Comparison of ENCODE assay signal across 1 cellular context in genomic region chr16:67326472-67327309, GRCh38.
TF ChIP-seq lines count a peak whose summit lies in the region.

Gene KCTD19, minus strand, starts transcription at chr16:67326741. Its CDS starts 34 bp downstream, at chr16:67326707.
A gene with protein sequence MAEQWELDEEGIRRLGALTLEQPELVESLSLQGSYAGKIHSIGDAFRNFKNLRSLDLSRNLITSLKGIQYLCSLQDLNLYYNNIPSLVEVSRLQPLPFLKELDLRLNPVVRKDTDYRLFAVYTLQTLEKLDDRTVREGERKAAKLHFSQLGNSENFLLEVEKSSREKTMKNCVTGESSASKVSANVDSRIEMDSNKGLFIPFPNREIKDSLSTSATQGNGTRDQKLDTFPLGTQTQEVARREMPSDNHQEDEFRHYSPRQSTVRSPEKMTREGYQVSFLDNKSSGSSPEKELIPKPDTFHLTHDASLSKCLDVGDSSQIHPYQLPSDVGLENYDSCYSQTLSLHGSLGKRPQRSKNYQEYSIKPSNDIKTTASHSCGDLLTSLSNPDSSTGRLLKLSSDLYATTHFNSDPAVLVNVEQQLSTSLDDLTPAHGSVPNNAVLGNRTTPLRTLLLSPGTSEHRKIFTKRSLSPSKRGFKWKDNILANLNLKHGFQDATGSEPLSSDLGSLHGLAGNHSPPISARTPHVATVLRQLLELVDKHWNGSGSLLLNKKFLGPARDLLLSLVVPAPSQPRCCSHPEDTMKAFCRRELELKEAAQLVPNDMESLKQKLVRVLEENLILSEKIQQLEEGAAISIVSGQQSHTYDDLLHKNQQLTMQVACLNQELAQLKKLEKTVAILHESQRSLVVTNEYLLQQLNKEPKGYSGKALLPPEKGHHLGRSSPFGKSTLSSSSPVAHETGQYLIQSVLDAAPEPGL (plus strand): TSS chr16:67326815. CDS start chr16:67326863, 48 bp downstream.

TF ChIP-seq in HepG2, 621 proteins besides CTCF, POLR2A, EP300 and RAD21 (continued from another document and continues in another):
- no peak for TF ChIP-seq ZNF354B (CRISPR knock-in tag; IDR thresholded peaks at IDR 0.05)
- TF ChIP-seq, protein P1, sequence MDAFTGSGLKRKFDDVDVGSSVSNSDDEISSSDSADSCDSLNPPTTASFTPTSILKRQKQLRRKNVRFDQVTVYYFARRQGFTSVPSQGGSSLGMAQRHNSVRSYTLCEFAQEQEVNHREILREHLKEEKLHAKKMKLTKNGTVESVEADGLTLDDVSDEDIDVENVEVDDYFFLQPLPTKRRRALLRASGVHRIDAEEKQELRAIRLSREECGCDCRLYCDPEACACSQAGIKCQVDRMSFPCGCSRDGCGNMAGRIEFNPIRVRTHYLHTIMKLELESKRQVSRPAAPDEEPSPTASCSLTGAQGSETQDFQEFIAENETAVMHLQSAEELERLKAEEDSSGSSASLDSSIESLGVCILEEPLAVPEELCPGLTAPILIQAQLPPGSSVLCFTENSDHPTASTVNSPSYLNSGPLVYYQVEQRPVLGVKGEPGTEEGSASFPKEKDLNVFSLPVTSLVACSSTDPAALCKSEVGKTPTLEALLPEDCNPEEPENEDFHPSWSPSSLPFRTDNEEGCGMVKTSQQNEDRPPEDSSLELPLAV (CRISPR knock-in tag; conservative IDR thresholded peaks at IDR 0.05; ENCODE audit: low read depth): no peak
- TF ChIP-seq ZFP91 (CRISPR knock-in tag; IDR thresholded peaks at IDR 0.05; ENCODE audit: borderline replicate concordance): no peak
- TF ChIP-seq SSRP1 (CRISPR knock-in tag; IDR thresholded peaks at IDR 0.05): no peak
- no peak for TF ChIP-seq NBN (conservative IDR thresholded peaks at IDR 0.05)
- no peak for TF ChIP-seq ZNF260 (CRISPR knock-in tag; IDR thresholded peaks at IDR 0.05; ENCODE audit: borderline replicate concordance, low read depth)
- TF ChIP-seq ZNF576 (CRISPR knock-in tag; IDR thresholded peaks at IDR 0.05): peak; percentile 95
- no peak for TF ChIP-seq ARNTL (CRISPR knock-in tag; IDR thresholded peaks at IDR 0.05)
- TF ChIP-seq TRIM24 (CRISPR knock-in tag; IDR thresholded peaks at IDR 0.05): no peak
- no peak for TF ChIP-seq CREM (IDR thresholded peaks at IDR 0.05)
- TF ChIP-seq CREM (CRISPR knock-in tag; IDR thresholded peaks at IDR 0.05): no peak
- no peak for TF ChIP-seq ZNF33B (CRISPR knock-in tag; IDR thresholded peaks at IDR 0.05)
- TF ChIP-seq ASH2L (IDR thresholded peaks at IDR 0.05; ENCODE audit: insufficient read length, low read depth, low read length): no peak
- no peak for TF ChIP-seq NFE2L1 (CRISPR knock-in tag; IDR thresholded peaks at IDR 0.05; ENCODE audit: borderline replicate concordance)
- no peak for TF ChIP-seq ZNF10 (CRISPR knock-in tag; IDR thresholded peaks at IDR 0.05; ENCODE audit: borderline replicate concordance, low read depth)
- TF ChIP-seq MEF2D (CRISPR knock-in tag; IDR thresholded peaks at IDR 0.05): no peak
- 0 out of 2 replicates have a peak, but pooled peaks have one; percentile 14 for TF ChIP-seq NFYC (CRISPR knock-in tag; IDR thresholded peaks at IDR 0.05)
- TF ChIP-seq MXD4 (CRISPR knock-in tag; IDR thresholded peaks at IDR 0.05): no peak; the same call in 1 of the 2 replicates
- TF ChIP-seq AKAP8 (CRISPR knock-in tag; IDR thresholded peaks at IDR 0.05): no peak
- no peak for TF ChIP-seq CEBPG (CRISPR knock-in tag; IDR thresholded peaks at IDR 0.05)
- TF ChIP-seq ZSCAN31 (CRISPR knock-in tag; IDR thresholded peaks at IDR 0.05; ENCODE audit: low read depth): no peak
- TF ChIP-seq ZNF138 (CRISPR knock-in tag; IDR thresholded peaks at IDR 0.05; ENCODE audit: low read depth): no peak
- TF ChIP-seq SP140L (CRISPR knock-in tag; IDR thresholded peaks at IDR 0.05; ENCODE audit: borderline replicate concordance): no peak
- TF ChIP-seq MTF2 (CRISPR knock-in tag; IDR thresholded peaks at IDR 0.05; ENCODE audit: borderline replicate concordance): no peak
- no peak for TF ChIP-seq RCOR2 (CRISPR knock-in tag; IDR thresholded peaks at IDR 0.05)
- TF ChIP-seq TGIF2 (CRISPR knock-in tag; IDR thresholded peaks at IDR 0.05): no peak
- TF ChIP-seq SOX13 (IDR thresholded peaks at IDR 0.05): 0 out of 2 replicates have a peak, but pooled peaks have one; percentile 17
- TF ChIP-seq SOX13 (CRISPR knock-in tag; conservative IDR thresholded peaks at IDR 0.05 in 1 of 2, IDR thresholded peaks at IDR 0.05 in 1 of 2): no peak
- no peak for TF ChIP-seq YEATS2 (CRISPR knock-in tag; IDR thresholded peaks at IDR 0.05; ENCODE audit: borderline replicate concordance)
- no peak for TF ChIP-seq ZNF329 (CRISPR knock-in tag; IDR thresholded peaks at IDR 0.05; ENCODE audit: low read depth)
- no peak for TF ChIP-seq ZNF609 (CRISPR knock-in tag; IDR thresholded peaks at IDR 0.05; ENCODE audit: borderline replicate concordance)
- TF ChIP-seq, protein P2, sequence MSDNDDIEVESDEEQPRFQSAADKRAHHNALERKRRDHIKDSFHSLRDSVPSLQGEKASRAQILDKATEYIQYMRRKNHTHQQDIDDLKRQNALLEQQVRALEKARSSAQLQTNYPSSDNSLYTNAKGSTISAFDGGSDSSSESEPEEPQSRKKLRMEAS (IDR thresholded peaks at IDR 0.05): peak; percentile 70
- TF ChIP-seq SRSF9 (IDR thresholded peaks at IDR 0.05; ENCODE audit: borderline replicate concordance, insufficient read depth, low read depth, low read length, poor library complexity, severe bottlenecking): no peak
- TF ChIP-seq, protein P3, sequence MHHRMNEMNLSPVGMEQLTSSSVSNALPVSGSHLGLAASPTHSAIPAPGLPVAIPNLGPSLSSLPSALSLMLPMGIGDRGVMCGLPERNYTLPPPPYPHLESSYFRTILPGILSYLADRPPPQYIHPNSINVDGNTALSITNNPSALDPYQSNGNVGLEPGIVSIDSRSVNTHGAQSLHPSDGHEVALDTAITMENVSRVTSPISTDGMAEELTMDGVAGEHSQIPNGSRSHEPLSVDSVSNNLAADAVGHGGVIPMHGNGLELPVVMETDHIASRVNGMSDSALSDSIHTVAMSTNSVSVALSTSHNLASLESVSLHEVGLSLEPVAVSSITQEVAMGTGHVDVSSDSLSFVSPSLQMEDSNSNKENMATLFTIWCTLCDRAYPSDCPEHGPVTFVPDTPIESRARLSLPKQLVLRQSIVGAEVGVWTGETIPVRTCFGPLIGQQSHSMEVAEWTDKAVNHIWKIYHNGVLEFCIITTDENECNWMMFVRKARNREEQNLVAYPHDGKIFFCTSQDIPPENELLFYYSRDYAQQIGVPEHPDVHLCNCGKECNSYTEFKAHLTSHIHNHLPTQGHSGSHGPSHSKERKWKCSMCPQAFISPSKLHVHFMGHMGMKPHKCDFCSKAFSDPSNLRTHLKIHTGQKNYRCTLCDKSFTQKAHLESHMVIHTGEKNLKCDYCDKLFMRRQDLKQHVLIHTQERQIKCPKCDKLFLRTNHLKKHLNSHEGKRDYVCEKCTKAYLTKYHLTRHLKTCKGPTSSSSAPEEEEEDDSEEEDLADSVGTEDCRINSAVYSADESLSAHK (CRISPR knock-in tag; IDR thresholded peaks at IDR 0.05; ENCODE audit: borderline replicate concordance): no peak
- no peak for TF ChIP-seq MLX (CRISPR knock-in tag; IDR thresholded peaks at IDR 0.05)
- TF ChIP-seq, protein P4, sequence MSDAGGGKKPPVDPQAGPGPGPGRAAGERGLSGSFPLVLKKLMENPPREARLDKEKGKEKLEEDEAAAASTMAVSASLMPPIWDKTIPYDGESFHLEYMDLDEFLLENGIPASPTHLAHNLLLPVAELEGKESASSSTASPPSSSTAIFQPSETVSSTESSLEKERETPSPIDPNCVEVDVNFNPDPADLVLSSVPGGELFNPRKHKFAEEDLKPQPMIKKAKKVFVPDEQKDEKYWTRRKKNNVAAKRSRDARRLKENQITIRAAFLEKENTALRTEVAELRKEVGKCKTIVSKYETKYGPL (CRISPR knock-in tag; IDR thresholded peaks at IDR 0.05): 0 out of 2 replicates have a peak, but pooled peaks have one; percentile 44
- TF ChIP-seq ZNF577 (CRISPR knock-in tag; IDR thresholded peaks at IDR 0.05; ENCODE audit: borderline replicate concordance, low read depth): no peak
- TF ChIP-seq ATM (IDR thresholded peaks at IDR 0.05; ENCODE audit: borderline replicate concordance): no peak
- TF ChIP-seq TERF1 (CRISPR knock-in tag; IDR thresholded peaks at IDR 0.05): no peak
- peak; percentile 32; the same call in 1 of the 2 replicates for TF ChIP-seq PHF21A (CRISPR knock-in tag; IDR thresholded peaks at IDR 0.05)
- TF ChIP-seq KDM5A (IDR thresholded peaks at IDR 0.05; ENCODE audit: borderline replicate concordance, low read length): no peak
- TF ChIP-seq ARID5B (CRISPR knock-in tag; IDR thresholded peaks at IDR 0.05): peak; percentile 44; the same call in 1 of the 2 replicates
